Comparison of ENCODE assay signal across 17 cellular contexts in the genomic region with DNA sequence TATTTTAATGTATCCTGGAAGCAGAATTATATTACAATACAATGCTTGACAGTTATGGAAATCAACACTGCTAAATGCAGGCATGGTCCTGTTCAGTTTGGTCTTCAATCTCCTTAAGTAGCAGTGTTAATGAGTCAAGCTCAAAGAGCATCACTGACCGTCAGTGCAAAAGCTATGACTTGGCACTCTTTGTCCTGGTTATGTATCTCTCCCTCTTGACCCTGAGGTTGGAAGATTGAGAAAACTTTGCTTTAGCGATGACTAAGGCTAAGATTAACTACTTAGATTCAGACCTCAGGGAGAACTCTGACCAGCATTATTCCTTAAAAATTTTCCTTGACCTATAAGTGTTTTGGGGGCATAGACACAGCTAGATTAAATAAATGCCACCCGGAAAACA. TPM values are rescaled to one million over a fixed set of nuclear protein-coding genes. Genes with fewer than 3 reads are reported as not detected.
A peak's percentile ranks its signal among the peaks of the same experiment; 100 is the strongest.
DNase-seq lines count a peak whose midpoint lies in the region; ATAC-seq and TF ChIP-seq lines count a peak whose summit lies in the region.
"Had no signal": no experiment of that assay in that cellular context is flagged by ENCODE, and none has a peak within 500 bp of the region (broad histone marks: within the 10 kb centered on the region; RNA-seq: fewer than 3 reads in every experiment).

No MANE protein-coding gene starts in this region.

- peak; percentile 7 to 21 for DNase-seq in NCI-H526 (lab: John Stamatoyannopoulos, UW)
- DNase-seq in NCI-H526 treated with DMSO at 0.1 percent for 48 hours (lab: John Stamatoyannopoulos, UW) = no peak
- DNase-seq in NCI-H226 = peak; percentile 13
- DNase-seq in iris pigment epithelial cell (ENCODE audit: low read depth) = peak; percentile 79
- no peak for DNase-seq in upper lobe of right lung
- DNase-seq: GF-D8, KBM-7, MM.1S, NCI-H1105, NCI-H187 treated with DMSO at 0.1 percent for 48 hours, RPMI8226 had no signal

- intact Hi-C loops in upper lobe of right lung (cut with DNase I) = no loop called here

- H3K27ac ChIP-seq in upper lobe of right lung = no peak overlapping the region
- H3K27ac ChIP-seq: 22Rv1 had no signal

- no peak for TF ChIP-seq CTCF in upper lobe of right lung (IDR thresholded peaks at IDR 0.05)

- no peaks in the 10 kb centered on the region for H3K27me3 ChIP-seq in upper lobe of right lung
- H3K27me3 ChIP-seq: BLaER1 treated with 17β-estradiol and CSF1 and Interleukin-3, amounts not matched to agents 10 nM and 100 nM had no signal

- H3K36me3 ChIP-seq in upper lobe of right lung = no peaks in the 10 kb centered on the region

- H3K4me3 ChIP-seq in upper lobe of right lung = no peak overlapping the region

- H3K9me3 ChIP-seq in upper lobe of right lung = no peaks in the 10 kb centered on the region

- H3K4me1 ChIP-seq in upper lobe of right lung = no peaks in the 10 kb centered on the region

- ATAC-seq in upper lobe of right lung = peak; percentile 63
- no peak for ATAC-seq in GM18861 (IDR thresholded peaks at IDR 0.05; ENCODE audit: unreplicated experiment)
- no peak for ATAC-seq in HG03342 (IDR thresholded peaks at IDR 0.05; ENCODE audit: unreplicated experiment)
- ATAC-seq in GM19351 (IDR thresholded peaks at IDR 0.05; ENCODE audit: unreplicated experiment) = no peak

RNA-seq across cellular contexts. Expression of a gene that starts 10.9 kb away (rescaled TPM):
- 51.1 TPM for total RNA-seq in upper lobe of right lung
- total RNA-seq: NCI-H460 had no signal

RNA-seq across cellular contexts. Expression of a gene that starts 20.3 kb away (rescaled TPM):
- total RNA-seq in upper lobe of right lung = 15.0 TPM
- total RNA-seq: NCI-H460 had no signal

RNA-seq across cellular contexts. Expression of a gene that starts 52.9 kb away (rescaled TPM):
- total RNA-seq in upper lobe of right lung = 96.1 TPM
- total RNA-seq: NCI-H460 had no signal

RNA-seq across cellular contexts. Expression of a gene that starts 59.8 kb away (rescaled TPM):
- total RNA-seq in upper lobe of right lung = 2.3 TPM
- total RNA-seq: NCI-H460 had no signal

Comparison
In these comparisons a context has a peak if more than half of its experiments do, and no peak if none do; other contexts are left out.
1. DNase-seq: peak in NCI-H526 (2 of 2), NCI-H226 (single experiment) and iris pigment epithelial cell (single experiment); none in NCI-H526 treated with DMSO at 0.1 percent for 48 hours (single experiment) and upper lobe of right lung (single experiment).